15 cellular contexts compared by ENCODE assay signal in the genomic region with DNA sequence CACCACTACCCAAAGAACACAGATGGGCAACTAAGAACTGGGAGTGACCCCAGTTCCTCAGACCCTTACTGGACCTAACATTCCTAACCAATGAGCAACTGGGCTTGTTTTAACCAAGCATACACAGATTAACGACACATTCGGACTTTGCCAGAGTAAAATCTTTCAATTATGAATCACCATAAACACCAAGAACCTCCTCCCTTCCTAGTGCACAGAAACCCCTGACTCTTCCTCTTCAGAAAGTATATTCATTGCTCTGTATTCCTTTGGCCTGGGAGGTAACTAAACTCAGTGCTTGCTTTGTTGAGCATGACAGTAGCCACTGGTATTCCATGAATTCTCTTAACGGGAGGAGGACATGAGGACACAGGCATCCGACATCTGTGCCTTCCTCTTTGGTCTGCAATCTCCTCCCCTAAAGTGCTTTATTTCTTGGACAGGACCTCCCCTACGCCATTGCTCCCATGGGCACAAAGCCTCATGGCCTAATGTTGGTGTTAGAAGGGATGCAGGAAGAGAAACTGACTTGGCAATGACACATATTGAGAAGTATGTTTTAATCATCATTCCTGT. TPM values are rescaled to one million over a fixed set of nuclear protein-coding genes. Genes with fewer than 3 reads are reported as not detected.
DNase-seq lines count a peak whose midpoint lies in the region; ATAC-seq and TF ChIP-seq lines count a peak whose summit lies in the region.
"Had no signal": no experiment of that assay in that cellular context is flagged by ENCODE, and none has a peak within 500 bp of the region (broad histone marks: within the 10 kb centered on the region; RNA-seq: fewer than 3 reads in every experiment).

No MANE protein-coding gene starts in this region.

- WGBS in lower leg skin, 2 donors: 77 to 81% methylated on average over 5 of the region's 5 CpGs

- no peak for TF ChIP-seq CTCF in BJ (IDR thresholded peaks at IDR 0.05; ENCODE audit: insufficient read depth, low read depth, low read length)
- no peak for TF ChIP-seq CTCF in omental fat pad (IDR thresholded peaks at IDR 0.05)
- TF ChIP-seq CTCF in lower leg skin (IDR thresholded peaks at IDR 0.05): no peak

- no peaks in the 10 kb centered on the region for H3K27me3 ChIP-seq in BJ (ENCODE audit: control insufficient read depth, insufficient read depth, low read length)

- DNase-seq in BJ (ENCODE audit: low read depth): peak; percentile 93
- DNase-seq in RPMI7951 (ENCODE audit: low read depth): peak; percentile 74
- DNase-seq in fibroblast of gingiva (ENCODE audit: low read depth): peak; percentile 57
- no peak for DNase-seq in omental fat pad (ENCODE audit: low spot score)
- no peak for DNase-seq in lower leg skin (ENCODE audit: low spot score in 2 of 2)
- DNase-seq in DMS79 (lab: John Stamatoyannopoulos, UW): no peak
- DNase-seq in Right ventricle myocardium superior: no peak
- DNase-seq: activated CD4-positive, alpha-beta memory T cell treated with anti-CD3 and anti-CD28 coated beads, Interleukin-2, amount 10 ng/mL, durations not matched to agents 7 days and 5 days; CD8-positive, alpha-beta T cell; H7; KBM-7; natural killer cell; NCI-H2029 had no signal

- peak; percentile 80 for ATAC-seq in omental fat pad (ENCODE audit: low FRiP score)
- no peak for ATAC-seq in Right ventricle myocardium superior (ENCODE audit: poor library complexity)
- ATAC-seq in GM21528 (IDR thresholded peaks at IDR 0.05; ENCODE audit: low FRiP score, unreplicated experiment): no peak
- ATAC-seq: activated naive CD4-positive, alpha-beta T cell treated with anti-CD3 and anti-CD28 coated beads, Interleukin-2, amount 50 U/mL, for 72 hours; CD8-positive, alpha-beta T cell; natural killer cell had no signal

- intact Hi-C loops in lower leg skin (cut with DNase I; ENCODE audit: low total_unique reads) (no loop called here), Right ventricle myocardium superior (cut with DNase I) (no loop called here)

- POLR2A ChIA-PET in BJ (lab: Charles Lee): no interaction called here

- CTCF ChIA-PET in BJ (lab: Yijun Ruan, JAX): interaction anchor here (1.5 to 7.4 kb wide), 6 partner anchors 12 to 147 kb away, joined by 3 to 47 read pairs (median 10); no protein-coding TSS in a partner anchor

- H3K4me3 ChIP-seq in BJ (ENCODE audit: low read depth, low read length) (no peak overlapping the region), lower leg skin (ENCODE audit: low read depth, poor library complexity, severe bottlenecking) (no peak overlapping the region)

- no peaks in the 10 kb centered on the region; the same call in 1 of the 2 replicates for H3K36me3 ChIP-seq in BJ (ENCODE audit: control insufficient read depth, insufficient read depth, low read length)

- TF ChIP-seq POLR2A in lower leg skin (IDR thresholded peaks at IDR 0.05): no peak

RNA-seq across cellular contexts. Expression of a gene that starts 42.7 kb away (rescaled TPM):
- 0.98 and 1.5 TPM in 2 replicates for polyA plus RNA-seq in BJ (2011; rRNA removed)
- 0.52 and 0.77 TPM in 2 replicates for polyA minus RNA-seq in BJ (2011; rRNA and poly(A)+ RNA removed)
- 0.48 and 1.2 TPM in 2 replicates for total RNA-seq in RPMI7951 (2014; rRNA removed; shearing (Covaris generic))
- total RNA-seq in omental fat pad (1 to 10 TPM in 3 of 4 donors, under 1 TPM in 1; 0.56 to 7.7 (median 1.6) TPM), lower leg skin (1 to 10 TPM in 3 of 4 donors, under 1 TPM in 1; 0.21 to 1.8 (median 1.4) TPM), Right ventricle myocardium superior (1.3 TPM)
- total RNA-seq: activated CD4-positive, alpha-beta memory T cell treated with anti-CD3 and anti-CD28 coated beads, Interleukin-2, amount 10 ng/mL, durations not matched to agents 7 days and 5 days; activated naive CD4-positive, alpha-beta T cell treated with anti-CD3 and anti-CD28 coated beads, Interleukin-2, amount 50 U/mL, for 72 hours; CD8-positive, alpha-beta T cell had no signal

Comparison
In these comparisons a context has a peak if more than half of its experiments do, and no peak if none do; other contexts are left out.
1. DNase-seq: peak in BJ (single experiment), RPMI7951 (single experiment) and fibroblast of gingiva (single experiment); none in omental fat pad (single experiment), lower leg skin (0 of 2), DMS79 (single experiment) and Right ventricle myocardium superior (single experiment).